In the genomic region with DNA sequence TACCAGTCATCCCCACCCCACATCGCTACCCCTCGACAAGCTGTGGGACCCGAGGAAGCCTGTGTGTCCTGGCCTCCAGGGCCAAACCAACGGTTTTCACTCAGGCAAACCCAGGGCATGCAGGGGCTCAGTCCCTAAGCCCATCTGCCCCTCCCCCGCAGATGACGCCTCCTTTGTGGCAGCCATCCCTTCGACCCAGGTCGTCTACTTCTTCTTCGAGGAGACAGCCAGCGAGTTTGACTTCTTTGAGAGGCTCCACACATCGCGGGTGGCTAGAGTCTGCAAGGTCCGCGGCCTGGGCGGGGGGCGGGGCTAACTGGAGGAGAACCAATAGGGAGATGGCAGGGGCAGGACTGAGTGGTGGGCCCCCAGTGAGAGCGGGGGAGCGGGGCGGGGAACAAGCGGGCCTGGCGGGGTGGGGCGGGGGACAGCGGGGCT, we compare ENCODE assay signal across 8 cellular contexts. TPM values are rescaled to one million over a fixed set of nuclear protein-coding genes. Genes with fewer than 3 reads are reported as not detected.
DNase-seq lines count a peak whose midpoint lies in the region; ATAC-seq and TF ChIP-seq lines count a peak whose summit lies in the region.

No MANE protein-coding gene starts in this region.

- H3K4me1 ChIP-seq in Peyer's patch = peaks cover 0 to 16% (median 0%) of the 10 kb centered on the region in 4 donors
- H3K4me1 ChIP-seq in cardiac muscle cell (ENCODE audit: low read depth) = peaks cover 10% of the 10 kb centered on the region
- H3K4me1 ChIP-seq in thyroid gland = peaks cover 23 to 43% of the 10 kb centered on the region in 2 donors

- H3K36me3 ChIP-seq in Peyer's patch = no peaks in the 10 kb centered on the region
- H3K36me3 ChIP-seq in cardiac muscle cell = no peaks in the 10 kb centered on the region
- no peaks in the 10 kb centered on the region for H3K36me3 ChIP-seq in thyroid gland

- intact Hi-C loops in posterior cingulate gyrus (cut with DNase I) (no loop called here), thyroid gland (cut with DNase I) (no loop called here)

- DNase-seq in DMS79 (lab: John Stamatoyannopoulos, UW) = peak; percentile 59
- DNase-seq in Peyer's patch = peak; percentile 74 to 88 (median 82)
- peak; percentile 71 for DNase-seq in activated naive CD4-positive, alpha-beta T cell treated with anti-CD3 and anti-CD28 coated beads, Interleukin-2, amount 50 U/mL, for 16 hours
- peak; percentile 78 to 91 for DNase-seq in cardiac muscle cell (ENCODE audit: low read depth in 1 of 2, low spot score in 1 of 2)
- DNase-seq in posterior cingulate gyrus = peak; percentile 57 to 96 (median 78)
- DNase-seq in thyroid gland = peak; percentile 65 to 77
- no peak for DNase-seq in SHP77 (lab: John Stamatoyannopoulos, UW)

- 11 to 25% methylated on average over 9 to 15 of the region's 23 CpGs for WGBS in thyroid gland, 2 donors

- no peak for TF ChIP-seq POLR2A in Peyer's patch (IDR thresholded peaks at IDR 0.05)
- TF ChIP-seq POLR2A in thyroid gland (IDR thresholded peaks at IDR 0.05) = no peak

- H3K4me3 ChIP-seq in Peyer's patch (peak overlapping the region; percentile 35 to 58 (median 45)), cardiac muscle cell (peak overlapping the region; percentile 19), thyroid gland (replicated peaks in 1 of 3) (peak overlapping the region in 1 of 3 donors; percentile 9)

- H3K27ac ChIP-seq in Peyer's patch (peak overlapping the region in 3 of 4 donors; percentile 62 to 72 (median 67)), cardiac muscle cell (no peak overlapping the region), thyroid gland (peak overlapping the region; percentile 26 to 82 (median 68))

- H3K27me3 ChIP-seq in Peyer's patch = no peaks in the 10 kb centered on the region
- no peaks in the 10 kb centered on the region for H3K27me3 ChIP-seq in cardiac muscle cell
- H3K27me3 ChIP-seq in thyroid gland = no peaks in the 10 kb centered on the region

- TF ChIP-seq CTCF in Peyer's patch (IDR thresholded peaks at IDR 0.05) (no peak), cardiac muscle cell (IDR thresholded peaks at IDR 0.05; ENCODE audit: low read depth, low read length) (no peak), thyroid gland (IDR thresholded peaks at IDR 0.05) (no peak)

- ATAC-seq in HG02840 (IDR thresholded peaks at IDR 0.05; ENCODE audit: low FRiP score, unreplicated experiment) = no peak

- H3K9me3 ChIP-seq in Peyer's patch (no peaks in the 10 kb centered on the region), cardiac muscle cell (ENCODE audit: low read depth) (no peaks in the 10 kb centered on the region), thyroid gland (no peaks in the 10 kb centered on the region)

RNA-seq across cellular contexts. Expression of gene SEMA4A, which starts 7.4 kb away (rescaled TPM):
- total RNA-seq in Peyer's patch (10 to 100 TPM in 1 of 4 donors, 1 to 10 TPM in 3; 1.5 to 19.0 (median 3.2) TPM), cardiac muscle cell (3.6 and 8.6 TPM in 2 replicates), thyroid gland (10 to 100 TPM; 21.5 to 50.8 (median 37.5) TPM)
- 0.65 and 2.9 TPM in 2 replicates for polyA plus RNA-seq in cardiac muscle cell

RNA-seq across cellular contexts. Expression of gene SLC25A44, which starts 33.1 kb away (rescaled TPM):
- total RNA-seq in Peyer's patch (10 to 100 TPM; 15.7 to 40.6 (median 33.7) TPM), cardiac muscle cell (9.2 and 9.7 TPM in 2 replicates), thyroid gland (10 to 100 TPM; 14.5 to 19.7 (median 17.7) TPM)
- polyA plus RNA-seq in cardiac muscle cell = 13.8 and 18.1 TPM in 2 replicates

RNA-seq across cellular contexts. Expression of gene LMNA, which starts 46.3 kb away (rescaled TPM):
- total RNA-seq in Peyer's patch = 100 to 1,000 TPM; 201 to 295 (median 211) TPM
- 128 and 139 TPM in 2 replicates for total RNA-seq in cardiac muscle cell
- 99.4 and 149 TPM in 2 replicates for polyA plus RNA-seq in cardiac muscle cell
- 100 to 1,000 TPM; 235 to 412 (median 327) TPM for total RNA-seq in thyroid gland

RNA-seq across cellular contexts. Expression of gene PMF1, which starts 52.0 kb away (rescaled TPM):
- total RNA-seq in Peyer's patch (10 to 100 TPM; 39.9 to 52.8 (median 43.6) TPM), cardiac muscle cell (106 and 129 TPM in 2 replicates), thyroid gland (100 to 1,000 TPM in 3 of 4 donors, 10 to 100 TPM in 1; 73.6 to 121 (median 107) TPM)
- polyA plus RNA-seq in cardiac muscle cell = 133 and 151 TPM in 2 replicates

Comparison
In these comparisons a context has a peak if more than half of its experiments do, and no peak if none do; other contexts are left out.
1. DNase-seq: peak in DMS79 (single experiment), Peyer's patch (3 of 3), activated naive CD4-positive, alpha-beta T cell treated with anti-CD3 and anti-CD28 coated beads, Interleukin-2, amount 50 U/mL, for 16 hours (single experiment), cardiac muscle cell (2 of 2), posterior cingulate gyrus (10 of 10) and thyroid gland (2 of 2); none in SHP77 (0 of 2).